ENCODE assay signal across 10 cellular contexts in genomic region chr1:192732787-192733186, GRCh38.
A peak's percentile ranks its signal among the peaks of the same experiment; 100 is the strongest.
DNase-seq lines count a peak whose midpoint lies in the region; ATAC-seq and TF ChIP-seq lines count a peak whose summit lies in the region.
"Had no signal": no experiment of that assay in that cellular context is flagged by ENCODE, and none has a peak within 500 bp of the region (broad histone marks: within the 10 kb centered on the region; RNA-seq: fewer than 3 reads in every experiment).

No MANE protein-coding gene starts in this region.

- BruUV-seq in Panc1 (replicated peaks; lab: Mats Ljungman, UMichigan), result no TSS peak

- H3K36me3 ChIP-seq in Panc1 (ENCODE audit: control insufficient read depth, insufficient read depth, low read length) (no peaks in the 10 kb centered on the region), mucosa of descending colon (ENCODE audit: low read depth) (no peaks in the 10 kb centered on the region), aorta (ENCODE audit: control insufficient read depth in 1 of 2, insufficient read depth in 2 of 2, low read length in 1 of 2) (no peaks in the 10 kb centered on the region)
- H3K36me3 ChIP-seq: sigmoid colon had no signal

- H3K4me1 ChIP-seq in Panc1 (ENCODE audit: control insufficient read depth, insufficient read depth, low read length), result no peaks in the 10 kb centered on the region
- no peaks in the 10 kb centered on the region for H3K4me1 ChIP-seq in mucosa of descending colon (ENCODE audit: low read depth)
- H3K4me1 ChIP-seq in aorta (ENCODE audit: control insufficient read depth in 1 of 2, insufficient read depth in 2 of 2, low read length in 2 of 2), result no peaks in the 10 kb centered on the region

- in situ Hi-C loops in Panc1 (cut with HindIII; ENCODE audit: low pct_unique_long_range_greater_than_20kb, low sequenced_read_pairs), result no loop called here

- peak; percentile 4 for DNase-seq in NCI-H345 (lab: John Stamatoyannopoulos, UW)
- no peak for DNase-seq in NCI-H345 treated with DMSO at 0.1 percent for 48 hours (lab: John Stamatoyannopoulos, UW; ENCODE audit: unreplicated experiment)
- DNase-seq in Panc1 (ENCODE audit: low read depth, low spot score), result no peak
- DNase-seq in mucosa of descending colon, result no peak
- DNase-seq in DMS153 treated with DMSO at 0.1 percent for 48 hours (lab: John Stamatoyannopoulos, UW; ENCODE audit: unreplicated experiment), result no peak
- no peak for DNase-seq in DMS114 treated with DMSO at 0.1 percent for 48 hours (lab: John Stamatoyannopoulos, UW; ENCODE audit: unreplicated experiment)
- DNase-seq in aorta, result no peak
- DNase-seq: sigmoid colon had no signal

- TF ChIP-seq CTCF in Panc1 (IDR thresholded peaks at IDR 0.05), result peak; percentile 28; the same call in 1 of the 2 replicates
- TF ChIP-seq CTCF in mucosa of descending colon (IDR thresholded peaks at IDR 0.05), result no peak

- no peak overlapping the region for H3K27ac ChIP-seq in Panc1 (ENCODE audit: low read length)
- no peak overlapping the region for H3K27ac ChIP-seq in aorta (ENCODE audit: low read depth in 1 of 2, low read length in 2 of 2)
- H3K27ac ChIP-seq: hepatocyte, sigmoid colon had no signal

- H3K4me3 ChIP-seq in Panc1 (ENCODE audit: low read depth in 2 of 2, low read length in 2 of 2) (no peak overlapping the region), mucosa of descending colon (no peak overlapping the region), aorta (ENCODE audit: low read length in 2 of 2) (no peak overlapping the region)
- H3K4me3 ChIP-seq: hepatocyte, sigmoid colon had no signal

- POLR2A ChIA-PET in Panc1 (lab: Charles Lee), result no interaction called here

- H3K9me3 ChIP-seq in Panc1 (ENCODE audit: control insufficient read depth, insufficient read depth, low read depth, low read length) (no peaks in the 10 kb centered on the region), mucosa of descending colon (no peaks in the 10 kb centered on the region), aorta (ENCODE audit: control insufficient read depth, low read length) (no peaks in the 10 kb centered on the region)
- H3K9me3 ChIP-seq: sigmoid colon had no signal

- intact Hi-C loops in Panc1 (cut with micrococcal nuclease; ENCODE audit: unreplicated experiment) (no loop called here), mucosa of descending colon (cut with DNase I, micrococcal nuclease) (no loop called here), aorta (cut with DNase I) (no loop called here)

- 96 to 97% methylated on average over 2 of the region's 2 CpGs for WGBS in aorta, 2 donors

- ATAC-seq in HG02884 (IDR thresholded peaks at IDR 0.05; ENCODE audit: unreplicated experiment), result peak; percentile 58
- 0 out of 2 replicates have a peak, but pooled peaks have one; percentile 45 for ATAC-seq in Panc1
- peak; percentile 23 for ATAC-seq in mucosa of descending colon
- no peak for ATAC-seq in aorta (ENCODE audit: low FRiP score)

- CTCF ChIA-PET in Panc1 (lab: Charles Lee), result no interaction called here

- H3K27me3 ChIP-seq in Panc1 (ENCODE audit: control insufficient read depth, insufficient read depth, low read length) (no peaks in the 10 kb centered on the region), aorta (ENCODE audit: control insufficient read depth in 1 of 2, insufficient read depth in 2 of 2, low read length in 1 of 2) (no peaks in the 10 kb centered on the region)
- H3K27me3 ChIP-seq: hepatocyte, sigmoid colon had no signal
